In the genomic region with DNA sequence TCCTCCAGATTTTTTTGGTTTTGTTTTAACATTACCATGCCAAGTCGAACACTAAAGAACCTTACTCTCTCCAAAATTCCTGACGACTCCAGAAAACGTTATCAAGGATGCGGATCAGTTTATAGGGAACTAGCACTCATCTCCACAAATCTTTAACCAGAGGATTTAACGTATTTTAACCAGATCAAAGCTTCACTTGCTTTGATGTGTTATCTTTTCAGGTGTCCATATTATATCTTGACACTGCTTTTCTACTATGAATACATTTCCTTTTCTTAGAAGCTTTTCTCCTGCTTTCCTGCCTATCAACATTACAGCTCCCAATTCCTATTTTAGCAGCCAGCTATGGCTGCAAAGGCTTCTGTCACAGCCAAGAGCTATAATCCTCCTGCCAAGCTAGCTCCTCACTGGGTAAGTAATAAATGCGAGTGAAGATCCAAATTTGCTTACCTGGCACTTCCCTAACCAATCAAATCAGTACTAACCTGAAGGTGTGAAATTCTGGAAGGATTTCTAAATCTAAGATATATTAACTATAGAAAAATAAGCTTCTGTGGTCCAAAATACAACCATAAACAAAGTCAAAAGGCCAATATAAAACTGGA, we compare ENCODE assay signal across 14 cellular contexts.
DNase-seq lines count a peak whose midpoint lies in the region; ATAC-seq and TF ChIP-seq lines count a peak whose summit lies in the region.
"Had no signal": no experiment of that assay in that cellular context is flagged by ENCODE, and none has a peak within 500 bp of the region (broad histone marks: within the 10 kb centered on the region; RNA-seq: fewer than 3 reads in every experiment).

No MANE protein-coding gene starts in this region.

- H3K4me1 ChIP-seq in IMR-90 (ENCODE audit: control insufficient read depth, insufficient read depth, low read length), result peaks cover 10% of the 10 kb centered on the region

- H3K4me3 ChIP-seq in IMR-90 (ENCODE audit: insufficient read depth, low read depth, low read length) (no peak overlapping the region), lower leg skin (ENCODE audit: low read depth, poor library complexity, severe bottlenecking) (no peak overlapping the region)

- peak overlapping the region in 4 of 5 experiments; percentile 10 to 92 (median 62) for H3K27ac Mint-ChIP-seq in brain
- H3K27ac Mint-ChIP-seq in activated CD4-positive, alpha-beta T cell treated with anti-CD3 and anti-CD28 coated beads, Interleukin-2, amount 10 ng/mL, durations not matched to agents 7 days and 5 days, result no peak overlapping the region
- H3K27ac Mint-ChIP-seq: CD8-positive, alpha-beta memory T cell had no signal

- H3K27me3 Mint-ChIP-seq in brain, result no peaks in the 10 kb centered on the region
- H3K27me3 Mint-ChIP-seq in activated CD4-positive, alpha-beta T cell treated with anti-CD3 and anti-CD28 coated beads, Interleukin-2, amount 10 ng/mL, durations not matched to agents 7 days and 5 days, result peaks cover 9% of the 10 kb centered on the region
- H3K27me3 Mint-ChIP-seq: CD8-positive, alpha-beta memory T cell; IgD-negative memory B cell had no signal

- DNase-seq in IMR-90 (no peak), left colon (no peak), lower leg skin (ENCODE audit: low spot score in 2 of 2) (no peak)
- DNase-seq in stimulated activated naive CD4-positive, alpha-beta T cell treated with Interleukin-2 at 50 U/mL for 16 hours (lab: John Stamatoyannopoulos, UW), result no peak
- DNase-seq in activated CD4-positive, alpha-beta T cell treated with anti-CD3 and anti-CD28 coated beads, Interleukin-2, amount 10 ng/mL, durations not matched to agents 7 days and 5 days, result no peak
- DNase-seq: CD8-positive, alpha-beta memory T cell; GF-D8; NCI-H1417 treated with DMSO at 0.1 percent for 48 hours; NCI-H2029; NCI-H510A; SIG-M5 had no signal

- peaks cover 13% of the 10 kb centered on the region for H3K9me1 ChIP-seq in IMR-90 (ENCODE audit: insufficient read depth, low read length)

- H3K79me1 ChIP-seq in IMR-90 (ENCODE audit: low read depth in 1 of 2, low read length in 2 of 2), result peaks cover 8 to 21% of the 10 kb centered on the region in 2 experiments

- H3K9me3 Mint-ChIP-seq in brain, result peaks cover 0 to 4% (median 0%) of the 10 kb centered on the region in 5 experiments
- no peaks in the 10 kb centered on the region for H3K9me3 Mint-ChIP-seq in activated CD4-positive, alpha-beta T cell treated with anti-CD3 and anti-CD28 coated beads, Interleukin-2, amount 10 ng/mL, durations not matched to agents 7 days and 5 days
- H3K9me3 Mint-ChIP-seq: CD8-positive, alpha-beta memory T cell had no signal

- ATAC-seq in IMR-90 (ENCODE audit: low read depth) (no peak), left colon (peak; percentile 43)

- POLR2A ChIA-PET in IMR-90 (lab: Charles Lee; ENCODE audit: unreplicated experiment), result interaction anchor here (0.5 kb wide), 1 partner anchor 84 kb away, joined by 4 read pairs; no protein-coding TSS in a partner anchor
- POLR2A ChIA-PET in activated CD4-positive, alpha-beta T cell treated with anti-CD3 and anti-CD28 coated beads, Interleukin-2, amount 10 ng/mL, durations not matched to agents 7 days and 5 days (lab: Charles Lee), result no interaction called here

- no peak overlapping the region for H2BK120ac ChIP-seq in IMR-90 (ENCODE audit: low read depth, low read length)

- CTCF ChIA-PET in IMR-90 (lab: Yijun Ruan, JAX), result interaction anchor here (0.5 kb wide), 1 partner anchor 213 kb away, joined by 7 read pairs; no protein-coding TSS in a partner anchor
- CTCF ChIA-PET in activated CD4-positive, alpha-beta T cell treated with anti-CD3 and anti-CD28 coated beads, Interleukin-2, amount 10 ng/mL, durations not matched to agents 7 days and 5 days (lab: Charles Lee), result no interaction called here

- no peaks in the 10 kb centered on the region for H3K27me3 ChIP-seq in IMR-90 (ENCODE audit: control insufficient read depth, insufficient read depth, low read length)

- H4K91ac ChIP-seq in IMR-90 (ENCODE audit: insufficient read depth, low read depth, low read length), result no peak overlapping the region

- peaks cover 49% of the 10 kb centered on the region for H3K36me3 Mint-ChIP-seq in brain
- H3K36me3 Mint-ChIP-seq in activated CD4-positive, alpha-beta T cell treated with anti-CD3 and anti-CD28 coated beads, Interleukin-2, amount 10 ng/mL, durations not matched to agents 7 days and 5 days (ENCODE audit: low read depth), result no peaks in the 10 kb centered on the region

- H3K27ac ChIP-seq in IMR-90 (ENCODE audit: insufficient read depth, low read length), result no peak overlapping the region
- H3K27ac ChIP-seq in temporal lobe (ENCODE audit: low read depth, low read length), result peak overlapping the region; percentile 6

- no peaks in the 10 kb centered on the region for H3K9me3 ChIP-seq in IMR-90 (ENCODE audit: control insufficient read depth, insufficient read depth, low read length)

- no peak overlapping the region for H3K56ac ChIP-seq in IMR-90 (ENCODE audit: extremely low read depth, insufficient read depth, low read length)

- no peak overlapping the region for H3K14ac ChIP-seq in IMR-90 (replicated peaks; ENCODE audit: low read depth, low read length)

- H2AK9ac ChIP-seq in IMR-90 (replicated peaks; ENCODE audit: low read depth, low read length, poor library complexity), result no peak overlapping the region

- intact Hi-C loops in IMR-90 (cut with micrococcal nuclease), result loop anchor here (5.0 kb wide), 1 partner anchor 42 kb away; no protein-coding TSS in a partner anchor
- intact Hi-C loops in left colon (cut with DNase I, micrococcal nuclease), result no loop called here
- intact Hi-C loops in lower leg skin (cut with DNase I; ENCODE audit: low total_unique reads), result no loop called here

- H3K9ac ChIP-seq in IMR-90 (ENCODE audit: low read depth, low read length), result no peak overlapping the region

- no peak overlapping the region for H2BK5ac ChIP-seq in IMR-90 (ENCODE audit: low read depth, low read length, poor library complexity, severe bottlenecking)

- no peaks in the 10 kb centered on the region for H4K20me1 ChIP-seq in IMR-90 (ENCODE audit: insufficient read depth, low read length)

- H2BK15ac ChIP-seq in IMR-90 (ENCODE audit: low read depth, low read length), result no peak overlapping the region

- TF ChIP-seq POLR2A in IMR-90 (IDR thresholded peaks at IDR 0.05; ENCODE audit: low read depth, low read length) (no peak), lower leg skin (IDR thresholded peaks at IDR 0.05) (no peak)

- no peak for TF ChIP-seq RAD21 in IMR-90 (IDR thresholded peaks at IDR 0.05; ENCODE audit: low read length)

- in situ Hi-C loops in IMR-90 (cut with MboI; ENCODE audit: low sequenced_read_pairs), result no loop called here

- H4K8ac ChIP-seq in IMR-90 (ENCODE audit: low read depth in 2 of 2, low read length in 2 of 2), result no peak overlapping the region

- no peak overlapping the region for H3K4ac ChIP-seq in IMR-90 (ENCODE audit: low read depth, low read length)

- peak overlapping the region in 3 of 5 experiments; percentile 9 to 60 (median 29) for H3K4me3 Mint-ChIP-seq in brain
- no peak overlapping the region for H3K4me3 Mint-ChIP-seq in activated CD4-positive, alpha-beta T cell treated with anti-CD3 and anti-CD28 coated beads, Interleukin-2, amount 10 ng/mL, durations not matched to agents 7 days and 5 days
- H3K4me3 Mint-ChIP-seq: CD8-positive, alpha-beta memory T cell; IgD-negative memory B cell had no signal

- no peak overlapping the region for H4K5ac ChIP-seq in IMR-90 (ENCODE audit: low read depth, low read length)

- H3K4me2 ChIP-seq in IMR-90 (ENCODE audit: low read depth, low read length), result no peak overlapping the region

- H2AFZ ChIP-seq in IMR-90 (replicated peaks; ENCODE audit: low read length, poor library complexity), result no peak overlapping the region

- H2AK5ac ChIP-seq in IMR-90 (ENCODE audit: low read depth, low read length), result no peak overlapping the region

- no peak overlapping the region for H3K18ac ChIP-seq in IMR-90 (ENCODE audit: low read depth, low read length)

- no peak for TF ChIP-seq CTCF in IMR-90 (conservative IDR thresholded peaks at IDR 0.05; ENCODE audit: low read depth, low read length)
- no peak for TF ChIP-seq CTCF in brain (conservative IDR thresholded peaks at IDR 0.05)
- no peak for TF ChIP-seq CTCF in lower leg skin (IDR thresholded peaks at IDR 0.05)

- no peak overlapping the region for H2BK20ac ChIP-seq in IMR-90 (ENCODE audit: low read depth, low read length)

- no peak overlapping the region for H3K23ac ChIP-seq in IMR-90 (ENCODE audit: low read depth, low read length)

- BruUV-seq in IMR-90 (replicated peaks; lab: Mats Ljungman, UMichigan), result no TSS peak

- peaks cover 24% of the 10 kb centered on the region for H3K4me1 Mint-ChIP-seq in brain
- peaks cover 3% of the 10 kb centered on the region for H3K4me1 Mint-ChIP-seq in activated CD4-positive, alpha-beta T cell treated with anti-CD3 and anti-CD28 coated beads, Interleukin-2, amount 10 ng/mL, durations not matched to agents 7 days and 5 days

- no CpG with 5 or more reads among the region's 6 CpGs for WGBS in IMR-90 (ENCODE audit: extremely low coverage in 2 of 2, insufficient read length in 1 of 2), 2 experiments
- WGBS in lower leg skin, 2 donors, result 64 to 68% methylated on average over 6 of the region's 6 CpGs

- H3K36me3 ChIP-seq in IMR-90 (ENCODE audit: control insufficient read depth, insufficient read depth, low read length), result peaks cover 4% of the 10 kb centered on the region

- dilution Hi-C loops in IMR-90 (cut with HindIII; ENCODE audit: low sequenced_read_pairs, unreplicated experiment), result no loop called here

TF ChIP-seq in IMR-90, 13 proteins besides CTCF, POLR2A, EP300 and RAD21:
- TF ChIP-seq, protein P1, sequence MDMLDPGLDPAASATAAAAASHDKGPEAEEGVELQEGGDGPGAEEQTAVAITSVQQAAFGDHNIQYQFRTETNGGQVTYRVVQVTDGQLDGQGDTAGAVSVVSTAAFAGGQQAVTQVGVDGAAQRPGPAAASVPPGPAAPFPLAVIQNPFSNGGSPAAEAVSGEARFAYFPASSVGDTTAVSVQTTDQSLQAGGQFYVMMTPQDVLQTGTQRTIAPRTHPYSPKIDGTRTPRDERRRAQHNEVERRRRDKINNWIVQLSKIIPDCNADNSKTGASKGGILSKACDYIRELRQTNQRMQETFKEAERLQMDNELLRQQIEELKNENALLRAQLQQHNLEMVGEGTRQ (IDR thresholded peaks at IDR 0.05; ENCODE audit: low read depth, low read length), result no peak
- no peak for TF ChIP-seq BHLHE40 (IDR thresholded peaks at IDR 0.05; ENCODE audit: low read depth, low read length)
- peak; percentile 77 for TF ChIP-seq MAFK (IDR thresholded peaks at IDR 0.05; ENCODE audit: low read depth, low read length)
- TF ChIP-seq CHD1 (IDR thresholded peaks at IDR 0.05; ENCODE audit: low read depth, low read length), result no peak
- TF ChIP-seq CEBPB (IDR thresholded peaks at IDR 0.05; ENCODE audit: low read depth, low read length), result no peak
